In the genomic region with DNA sequence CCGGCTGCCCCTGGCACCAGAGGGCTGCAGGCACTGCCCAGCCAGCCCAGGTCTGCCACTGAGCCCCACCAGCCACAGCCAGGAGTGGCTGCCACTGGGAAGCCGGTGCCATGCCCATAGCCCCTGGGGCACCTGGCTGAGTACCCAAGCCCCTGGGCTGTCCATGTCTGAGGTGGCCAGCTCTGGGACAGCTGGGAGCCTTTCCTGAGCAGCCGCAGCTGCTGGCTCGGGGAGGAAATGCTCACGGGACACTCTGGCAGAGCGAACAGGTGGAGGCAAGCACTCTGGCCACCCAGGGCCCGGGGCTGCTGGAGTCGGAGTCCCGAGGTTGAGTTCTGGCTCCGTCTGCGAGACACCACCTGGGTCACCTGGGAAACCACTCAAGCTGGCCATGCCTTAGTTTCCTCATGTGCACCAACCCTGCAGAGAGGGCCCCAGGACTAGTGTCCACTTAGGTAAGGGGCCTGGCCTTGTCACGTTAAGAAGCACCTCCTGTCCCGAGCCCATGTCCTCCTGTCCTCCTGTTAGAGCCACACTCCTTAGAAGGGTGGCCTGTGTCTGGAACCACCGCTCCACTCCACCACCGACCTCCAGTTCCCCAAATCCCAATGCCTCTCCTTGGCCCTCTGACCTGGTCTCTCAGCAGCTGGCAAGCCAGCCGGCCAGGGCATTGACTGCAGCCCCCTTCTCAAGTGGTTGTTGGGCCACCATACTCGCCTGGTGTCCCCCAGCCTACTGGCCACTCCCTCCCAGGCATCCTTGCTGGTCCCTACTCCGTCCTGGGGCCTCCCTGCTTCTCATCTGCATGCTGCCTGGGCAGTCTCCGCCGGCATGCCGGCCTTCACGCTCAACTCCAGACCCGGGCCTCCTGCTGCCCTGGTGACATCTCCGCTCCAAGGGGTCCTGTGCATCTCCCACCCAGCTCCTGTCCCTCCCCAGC, we compare ENCODE assay signal across 17 cellular contexts. TPM values are rescaled to one million over a fixed set of nuclear protein-coding genes. Genes with fewer than 3 reads are reported as not detected.
DNase-seq lines count a peak whose midpoint lies in the region; ATAC-seq and TF ChIP-seq lines count a peak whose summit lies in the region.
"Had no signal": no experiment of that assay in that cellular context is flagged by ENCODE, and none has a peak within 500 bp of the region (broad histone marks: within the 10 kb centered on the region; RNA-seq: fewer than 3 reads in every experiment).

No MANE protein-coding gene starts in this region.

- peak overlapping the region; percentile 27 for H3K27ac Mint-ChIP-seq in stimulated activated naive B cell treated with anti-CD40 and anti-IgM and Interleukin-4, amounts not matched to agents 10 μg/mL and 1 μg/mL and 100 μg/mL, for 72 hours

- intact Hi-C loops in left cardiac atrium (cut with DNase I): no loop called here
- intact Hi-C loops in cardiac septum (cut with DNase I): no loop called here
- intact Hi-C loops in body of pancreas (cut with DNase I): no loop called here
- intact Hi-C loops in tibial artery (cut with DNase I; ENCODE audit: low total_unique reads): no loop called here

- no peak for ATAC-seq in left cardiac atrium
- peak; percentile 63 for ATAC-seq in body of pancreas
- ATAC-seq in stimulated activated naive B cell treated with anti-CD40 and anti-IgM and Interleukin-4, amounts not matched to agents 10 μg/mL and 1 μg/mL and 100 μg/mL, for 72 hours (replicated peaks): no peak

- no peak for TF ChIP-seq CTCF in body of pancreas (IDR thresholded peaks at IDR 0.05)
- no peak for TF ChIP-seq CTCF in tibial artery (IDR thresholded peaks at IDR 0.05)

- H3K4me1 Mint-ChIP-seq in stimulated activated naive B cell treated with anti-CD40 and anti-IgM and Interleukin-4, amounts not matched to agents 10 μg/mL and 1 μg/mL and 100 μg/mL, for 72 hours: peaks cover 4 to 6% of the 10 kb centered on the region in 2 donors

- H3K27ac ChIP-seq in body of pancreas: peak overlapping the region; percentile 85 to 93 (median 88)
- H3K27ac ChIP-seq in tibial artery: no peak overlapping the region
- H3K27ac ChIP-seq in caudate nucleus (ENCODE audit: low read depth, low read length): no peak overlapping the region

- H3K4me1 ChIP-seq in body of pancreas (peaks cover 44% of the 10 kb centered on the region), tibial artery (peaks cover 0 to 10% (median 4%) of the 10 kb centered on the region in 4 donors)

- H3K9me3 ChIP-seq in body of pancreas: no peaks in the 10 kb centered on the region
- H3K9me3 ChIP-seq in tibial artery: no peaks in the 10 kb centered on the region

- 62 to 74% methylated on average over 15 to 24 of the region's 24 CpGs for WGBS in body of pancreas, 2 donors

- H3K36me3 Mint-ChIP-seq in stimulated activated naive B cell treated with anti-CD40 and anti-IgM and Interleukin-4, amounts not matched to agents 10 μg/mL and 1 μg/mL and 100 μg/mL, for 72 hours: peaks cover 4 to 10% of the 10 kb centered on the region in 2 donors
- H3K36me3 Mint-ChIP-seq: CD4-positive, alpha-beta memory T cell had no signal

- H3K36me3 ChIP-seq in body of pancreas (replicated peaks in 1 of 2; ENCODE audit: insufficient read depth in 1 of 2, low read depth in 2 of 2) (peaks cover 0 to 3% of the 10 kb centered on the region in 2 donors), tibial artery (peaks cover 0 to 4% (median 0%) of the 10 kb centered on the region in 3 donors)

- H3K4me3 Mint-ChIP-seq in stimulated activated naive B cell treated with anti-CD40 and anti-IgM and Interleukin-4, amounts not matched to agents 10 μg/mL and 1 μg/mL and 100 μg/mL, for 72 hours: no peak overlapping the region
- H3K4me3 Mint-ChIP-seq: CD4-positive, alpha-beta memory T cell had no signal

- peak; percentile 7 for DNase-seq in left cardiac atrium
- DNase-seq in cardiac septum (ENCODE audit: low spot score): no peak
- peak; percentile 68 to 85 (median 79) for DNase-seq in body of pancreas
- peak; percentile 72 for DNase-seq in myocyte (ENCODE audit: low read depth)
- DNase-seq in stimulated activated naive B cell treated with anti-CD40 and anti-IgM and Interleukin-4, amounts not matched to agents 10 μg/mL and 1 μg/mL and 100 μg/mL, for 72 hours: no peak
- no peak for DNase-seq in tibial artery
- no peak for DNase-seq in caudate nucleus (lab: John Stamatoyannopoulos, UW)
- DNase-seq in NCI-H1048 (lab: John Stamatoyannopoulos, UW): no peak
- DNase-seq: AML-193, Karpas-422, MM.1S, NCI-H1105 treated with DMSO at 0.1 percent for 48 hours, NCI-H187, NCI-H446 treated with DMSO at 0.1 percent for 48 hours, NCI-H748 treated with DMSO at 0.1 percent for 48 hours, SIG-M5 had no signal

- no peaks in the 10 kb centered on the region for H3K27me3 ChIP-seq in body of pancreas
- H3K27me3 ChIP-seq in tibial artery: no peaks in the 10 kb centered on the region

- no peaks in the 10 kb centered on the region for H3K9me3 Mint-ChIP-seq in stimulated activated naive B cell treated with anti-CD40 and anti-IgM and Interleukin-4, amounts not matched to agents 10 μg/mL and 1 μg/mL and 100 μg/mL, for 72 hours
- H3K9me3 Mint-ChIP-seq: CD4-positive, alpha-beta memory T cell had no signal

- no peak for TF ChIP-seq POLR2A in body of pancreas (IDR thresholded peaks at IDR 0.05)

- no peak overlapping the region for H3K4me3 ChIP-seq in body of pancreas
- no peak overlapping the region for H3K4me3 ChIP-seq in tibial artery

- no peaks in the 10 kb centered on the region for H3K27me3 Mint-ChIP-seq in stimulated activated naive B cell treated with anti-CD40 and anti-IgM and Interleukin-4, amounts not matched to agents 10 μg/mL and 1 μg/mL and 100 μg/mL, for 72 hours
- H3K27me3 Mint-ChIP-seq: CD4-positive, alpha-beta memory T cell had no signal

RNA-seq across cellular contexts. Expression of gene BEGAIN, which starts 45.3 kb away (rescaled TPM):
- 1 to 10 TPM; 1.7 to 2.1 TPM for total RNA-seq in left cardiac atrium
- 1.2 TPM for total RNA-seq in cardiac septum
- 10 to 100 TPM; 23.9 to 28.7 TPM for total RNA-seq in body of pancreas
- not detected in 2 replicates for total RNA-seq in myocyte
- 0.04 TPM for polyA plus RNA-seq in myocyte (2012)

Comparison
In these comparisons a context has a peak if more than half of its experiments do, and no peak if none do; other contexts are left out.
1. DNase-seq: peak in left cardiac atrium (single experiment), body of pancreas (4 of 4) and myocyte (single experiment); none in cardiac septum (single experiment), stimulated activated naive B cell treated with anti-CD40 and anti-IgM and Interleukin-4, amounts not matched to agents 10 μg/mL and 1 μg/mL and 100 μg/mL, for 72 hours (single experiment), tibial artery (0 of 2), caudate nucleus (0 of 61) and NCI-H1048 (single experiment).
2. H3K27ac ChIP-seq: peak in body of pancreas (4 of 4); none in tibial artery (0 of 2) and caudate nucleus (single experiment).
3. RNA of gene BEGAIN, which starts 45.3 kb away (total RNA-seq): 23.9 to 28.7 TPM in body of pancreas; 1.7 to 2.1 TPM in left cardiac atrium, 1.2 TPM in cardiac septum (single experiment) and not detected in myocyte; every median in the first group is over 4 times any median in the second.